Comparison of ENCODE assay signal across 8 cellular contexts in the genomic region with DNA sequence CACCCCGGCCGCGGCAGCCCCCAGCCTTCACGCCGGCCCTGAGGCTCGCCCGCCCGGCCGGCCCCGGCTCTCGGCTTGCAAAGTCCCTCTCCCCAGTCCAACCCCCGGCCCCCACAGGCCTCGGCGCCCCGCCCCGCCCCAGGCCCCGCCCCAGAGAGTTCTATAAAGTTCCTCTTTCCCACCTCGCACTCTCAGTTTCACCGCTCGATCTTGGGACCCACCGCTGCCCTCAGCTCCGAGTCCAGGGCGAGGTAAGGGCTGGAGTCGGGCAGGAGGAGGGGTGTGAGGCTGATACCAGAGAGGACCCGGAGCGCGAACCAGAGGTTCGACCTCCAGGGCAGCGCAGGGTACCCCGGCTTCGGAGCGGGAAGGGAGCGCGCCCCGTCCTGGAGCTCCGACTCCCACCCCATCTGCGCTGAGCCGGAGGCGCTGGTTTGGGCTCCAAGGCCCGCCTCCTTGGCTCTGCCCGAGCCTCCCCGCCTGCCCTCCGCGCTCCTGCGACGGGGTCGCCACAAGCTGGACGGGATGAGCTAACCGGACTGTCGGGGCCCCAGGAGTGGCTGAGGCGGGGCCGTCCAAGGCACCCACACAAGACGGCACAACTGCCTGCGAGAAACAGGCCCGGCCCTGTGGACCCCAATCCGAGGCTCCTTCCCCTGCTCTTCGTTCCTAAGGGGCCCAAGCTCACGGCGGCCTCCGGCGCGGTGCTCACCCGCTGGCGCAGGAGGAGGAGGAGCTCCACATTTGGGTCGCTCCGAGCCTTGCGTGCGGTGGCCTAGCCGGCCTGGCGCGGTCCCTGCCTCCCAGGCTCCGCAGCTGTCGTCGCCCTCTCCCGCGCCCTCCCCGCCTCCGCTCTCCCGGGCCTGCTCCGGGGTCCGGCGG. TPM values are rescaled to one million over a fixed set of nuclear protein-coding genes. Genes with fewer than 3 reads are reported as not detected.
DNase-seq lines count a peak whose midpoint lies in the region; ATAC-seq, FAIRE-seq and TF ChIP-seq lines count a peak whose summit lies in the region.

A gene (plus strand): TSS at position 194 of the 882 bp plus-strand sequence. CDS start 1,401 bp downstream, outside the sequence.

- no peak within 1 kb of the TSS for H2BK20ac ChIP-seq in H1 (ENCODE audit: low read length)

- peak within 1 kb of the TSS; percentile 82 to 96 for H3K4me2 ChIP-seq in H1 (ENCODE audit: insufficient read depth in 1 of 2, low read depth in 2 of 2, low read length in 2 of 2)
- no peak within 1 kb of the TSS for H3K4me2 ChIP-seq in neural cell (ENCODE audit: low read length)

- no peak within 1 kb of the TSS for H2AK5ac ChIP-seq in H1 (ENCODE audit: low read depth, low read length)

- TF ChIP-seq CTCF in H1 (IDR thresholded peaks at IDR 0.05; ENCODE audit: control extremely low read depth in 1 of 3, insufficient read depth in 1 of 3, low read depth in 1 of 3, low read length in 3 of 3): no peak
- no peak for TF ChIP-seq CTCF in neural cell (IDR thresholded peaks at IDR 0.05; ENCODE audit: poor library complexity, severe bottlenecking)
- no peak for TF ChIP-seq CTCF in tibial artery (IDR thresholded peaks at IDR 0.05)

- ATAC-seq in GM18502 (IDR thresholded peaks at IDR 0.05; ENCODE audit: poor library complexity, unreplicated experiment) (peak; percentile 39), HG02798 (IDR thresholded peaks at IDR 0.05; ENCODE audit: poor library complexity, unreplicated experiment) (peak; percentile 61)

- H3K14ac ChIP-seq in H1 (ENCODE audit: insufficient read length): no peak within 1 kb of the TSS

- H2AFZ ChIP-seq in H1 (ENCODE audit: low read length): peak within 1 kb of the TSS; percentile 42
- H2AFZ ChIP-seq in neural cell (ENCODE audit: low read depth, low read length): no peak within 1 kb of the TSS

- DNase-seq in activated CD4-positive, alpha-beta T cell treated with anti-CD3 and anti-CD28 coated beads for 1 hour: peak; percentile 53
- peak in 1 of 2 experiments; percentile 84 for DNase-seq in H1 (ENCODE audit: low read depth in 1 of 2, low spot score in 2 of 2)
- no peak for DNase-seq in tibial artery
- no peak for DNase-seq in NCI-H1092 treated with DMSO at 0.1 percent for 48 hours (lab: John Stamatoyannopoulos, UW)
- DNase-seq in NCI-H128 (lab: John Stamatoyannopoulos, UW; ENCODE audit: unreplicated experiment): no peak

- no peaks in the 10 kb centered on the region for H3K9me3 ChIP-seq in H1 (ENCODE audit: insufficient read depth in 2 of 2, low read depth in 1 of 2, low read length in 1 of 2)
- no peaks in the 10 kb centered on the region for H3K9me3 ChIP-seq in neural cell (ENCODE audit: low read length)
- no peaks in the 10 kb centered on the region for H3K9me3 ChIP-seq in tibial artery

- POLR2A ChIA-PET in H1 (lab: Charles Lee; ENCODE audit: partially characterized antibody): interaction anchor here (0.7 to 1.7 kb wide), 4 partner anchors 9 to 174 kb away, joined by 3 to 6 read pairs (median 4); no protein-coding TSS in a partner anchor

- TF ChIP-seq RAD21 in H1 (IDR thresholded peaks at IDR 0.05 in 1 of 2, conservative IDR thresholded peaks at IDR 0.05 in 1 of 2; ENCODE audit: low read depth in 2 of 2, low read length in 2 of 2) (0 out of 4 replicates have a peak, but pooled peaks of 1 of the 2 experiments have one; percentile 0), neural cell (conservative IDR thresholded peaks at IDR 0.05) (no peak)

- no peak within 1 kb of the TSS for H3K9ac ChIP-seq in H1 (replicated peaks in 1 of 4; ENCODE audit: extremely low read depth in 1 of 4, low read depth in 3 of 4, low read length in 3 of 4)
- no peak within 1 kb of the TSS for H3K9ac ChIP-seq in neural cell (ENCODE audit: low read length)

- no peak within 1 kb of the TSS for H3K56ac ChIP-seq in H1 (replicated peaks; ENCODE audit: insufficient read length, low read depth, low read length)

- no peak within 1 kb of the TSS for H4K5ac ChIP-seq in H1 (ENCODE audit: insufficient read length, low read depth, low read length)

- H3K4me3 ChIP-seq in H1 (ENCODE audit: extremely low read depth in 1 of 4, insufficient read depth in 2 of 4, low read depth in 3 of 4, low read length in 4 of 4) (peak within 1 kb of the TSS; percentile 42 to 65 (median 46)), neural cell (ENCODE audit: low read length) (peak within 1 kb of the TSS; percentile 68), tibial artery (peak within 1 kb of the TSS; percentile 34 to 47)

- H3K18ac ChIP-seq in H1 (ENCODE audit: extremely low read depth, low read length): peak within 1 kb of the TSS; percentile 90

- no peak within 1 kb of the TSS for H3K23ac ChIP-seq in H1 (ENCODE audit: insufficient read length)

- H2BK120ac ChIP-seq in H1 (replicated peaks; ENCODE audit: low read depth, low read length): no peak within 1 kb of the TSS

- TF ChIP-seq EP300 in H1 (IDR thresholded peaks at IDR 0.05; ENCODE audit: borderline replicate concordance in 1 of 2, low read depth in 2 of 2, low read length in 2 of 2): no peak
- no peak for TF ChIP-seq EP300 in neural cell (conservative IDR thresholded peaks at IDR 0.05; ENCODE audit: poor library complexity, severe bottlenecking)

- H3K4ac ChIP-seq in H1 (replicated peaks; ENCODE audit: insufficient read length, low read depth, low read length): no peak within 1 kb of the TSS

- H3K4me1 ChIP-seq in H1 (replicated peaks in 1 of 4; ENCODE audit: control insufficient read depth in 3 of 4, insufficient read depth in 4 of 4, low read length in 3 of 4) (peaks cover 2 to 6% (median 4%) of the 10 kb centered on the region in 4 experiments; a peak in 4 of 7 replicates), tibial artery (peaks cover 0 to 32% (median 29%) of the 10 kb centered on the region in 4 donors)

- H3K79me2 ChIP-seq in H1 (ENCODE audit: control insufficient read depth in 1 of 2, insufficient read depth in 2 of 2, low read length in 2 of 2) (no peaks in the 10 kb centered on the region), neural cell (replicated peaks; ENCODE audit: insufficient read depth, low read length) (no peaks in the 10 kb centered on the region)

- H2BK12ac ChIP-seq in H1 (ENCODE audit: low read depth, low read length): no peak within 1 kb of the TSS; the same call in 1 of the 2 replicates

- H3K9me2 ChIP-seq in neural cell (ENCODE audit: insufficient read depth, low read length): no peaks in the 10 kb centered on the region

- H3K79me1 ChIP-seq in H1 (ENCODE audit: low read depth, low read length): no peaks in the 10 kb centered on the region

- H3F3A ChIP-seq in neural cell (ENCODE audit: insufficient read depth, low read length, poor library complexity, severe bottlenecking): no peaks in the 10 kb centered on the region

- TF ChIP-seq POLR2A in H1 (IDR thresholded peaks at IDR 0.05; ENCODE audit: control extremely low read depth in 1 of 2, low read depth in 2 of 2, low read length in 2 of 2): peak in 1 of 2 experiments; percentile 43; a peak in 1 of 3 replicates

- no peak within 1 kb of the TSS for H3K27ac ChIP-seq in H1 (ENCODE audit: low read depth, low read length)
- no peak within 1 kb of the TSS for H3K27ac ChIP-seq in neural cell (ENCODE audit: low read length)
- H3K27ac ChIP-seq in tibial artery: no peak within 1 kb of the TSS

- H3K36me3 ChIP-seq in H1 (ENCODE audit: control insufficient read depth in 2 of 4, insufficient read depth in 4 of 4, low read length in 3 of 4): peaks cover 0 to 8% (median 0%) of the 10 kb centered on the region in 4 experiments; a peak in 1 of 8 replicates
- no peaks in the 10 kb centered on the region for H3K36me3 ChIP-seq in neural cell (ENCODE audit: insufficient read depth, low read length)
- no peaks in the 10 kb centered on the region for H3K36me3 ChIP-seq in tibial artery

- 2% methylated on average over 44 of the region's 82 CpGs; no CpG with 5 or more reads in 1 of the 2 experiments for WGBS in H1 (ENCODE audit: extremely low coverage in 1 of 2, insufficient coverage in 1 of 2, insufficient read length in 1 of 2, insufficient replicate concordance in 2 of 2, low coverage in 1 of 2, low lambda C conversion rate in 2 of 2, missing lambda C conversion rate in 1 of 2), 2 experiments

- CTCF ChIA-PET in H1 (lab: Charles Lee; ENCODE audit: partially characterized antibody): interaction anchor here (0.6 to 4.8 kb wide), 13 partner anchors 9 to 203 kb away, joined by 3 to 24 read pairs (median 5); no protein-coding TSS in a partner anchor

- no peak within 1 kb of the TSS; the same call in 1 of the 2 replicates for H2BK15ac ChIP-seq in H1 (ENCODE audit: low read length)

- H4K8ac ChIP-seq in H1 (ENCODE audit: extremely low read depth, insufficient read depth, low read length): peak within 1 kb of the TSS; percentile 82

- no peak for FAIRE-seq in H1 (lab: Jason Lieb, UNC)

- no peak within 1 kb of the TSS for H4K91ac ChIP-seq in H1 (replicated peaks; ENCODE audit: insufficient read length, low read length)

- H2BK5ac ChIP-seq in H1 (ENCODE audit: low read depth, low read length): no peak within 1 kb of the TSS

- H4K20me1 ChIP-seq in H1 (replicated peaks in 1 of 2; ENCODE audit: control insufficient read depth in 1 of 2, insufficient read depth in 2 of 2, low read length in 2 of 2): peaks cover 0 to 9% of the 10 kb centered on the region in 2 experiments
- H4K20me1 ChIP-seq in neural cell (ENCODE audit: insufficient read depth): no peaks in the 10 kb centered on the region

- intact Hi-C loops in tibial artery (cut with DNase I; ENCODE audit: low total_unique reads): no loop called here

- peaks cover 28 to 67% (median 58%) of the 10 kb centered on the region in 4 experiments for H3K27me3 ChIP-seq in H1 (replicated peaks in 1 of 4; ENCODE audit: control insufficient read depth in 3 of 4, extremely low read depth in 1 of 4, insufficient read depth in 3 of 4, low read length in 3 of 4)
- H3K27me3 ChIP-seq in neural cell (ENCODE audit: insufficient read depth, low read depth, low read length): peaks cover 84% of the 10 kb centered on the region
- peaks cover 0 to 76% of the 10 kb centered on the region in 2 donors for H3K27me3 ChIP-seq in tibial artery

- H3K23me2 ChIP-seq in H1 (ENCODE audit: low read depth, low read length): peaks cover 17% of the 10 kb centered on the region; the same call in 1 of the 2 replicates

RNA-seq across cellular contexts. Expression of the gene that starts here (rescaled TPM):
- total RNA-seq in H1 (2021; fragmentation: NEBNext Ultra II Directional; extraction: Animal tissue kit (Norgen Biotek cat#: 25700)): 2.1 and 4.2 TPM in 2 replicates
- polyA plus RNA-seq in H1 (2011; rRNA removed) (0.77 and 1.1 TPM in 2 replicates), neural cell (0.05 TPM in 1 of 2 replicates, not detected in the other)
- polyA plus RNA-seq in H1 (2011; cell fraction: cytosol; rRNA removed): 1.3 TPM
- polyA plus RNA-seq in H1 (2011; cell fraction: nucleus; rRNA removed): 1.2 TPM
- 0.66 to 1.7 TPM (median 1.0 TPM) in 4 replicates for polyA plus RNA-seq in H1 (2012, experiment 1 of 2)
- 0.33 TPM for polyA plus RNA-seq in H1 (2012, experiment 2 of 2)
- polyA plus RNA-seq in H1 (2013, experiment 1 of 2): 0.53 TPM
- polyA plus RNA-seq in H1 (2013, experiment 2 of 2): 0.85 TPM
- polyA minus RNA-seq in H1 (2011; rRNA and poly(A)+ RNA removed): 0.91 and 4.9 TPM in 2 replicates
- polyA minus RNA-seq in H1 (2011; cell fraction: cytosol; rRNA and poly(A)+ RNA removed): 1.1 TPM
- 2.2 TPM for polyA minus RNA-seq in H1 (2011; cell fraction: nucleus; rRNA and poly(A)+ RNA removed)
- 0.23 and 0.24 TPM in 2 replicates for polyA minus RNA-seq in neural cell
